In genomic region chr3:129690963-129691362, GRCh38 we compare ENCODE assay signal across 14 cellular contexts.
DNase-seq lines count a peak whose midpoint lies in the region; ATAC-seq, FAIRE-seq and TF ChIP-seq lines count a peak whose summit lies in the region.
"Had no signal": no experiment of that assay in that cellular context is flagged by ENCODE, and none has a peak within 500 bp of the region (broad histone marks: within the 10 kb centered on the region; RNA-seq: fewer than 3 reads in every experiment).

No MANE protein-coding gene starts in this region.

- H3K4me3 Mint-ChIP-seq in stimulated activated effector memory CD8-positive, alpha-beta T cell treated with anti-CD3 and anti-CD28 coated beads, Interleukin-12 subunit alpha, Interleukin-12 subunit beta, amount 100 ng/mL, for 72 hours: no peak overlapping the region
- H3K4me3 Mint-ChIP-seq: activated CD4-positive, alpha-beta memory T cell treated with anti-CD3 and anti-CD28 coated beads, Interleukin-2, amount 10 ng/mL, durations not matched to agents 7 days and 5 days; activated naive CD8-positive, alpha-beta T cell treated with anti-CD3 and anti-CD28 coated beads, Interleukin-2, amount 10 ng/mL, durations not matched to agents 7 days and 5 days; CD4-positive, CD25-positive, alpha-beta regulatory T cell had no signal

- H3K36me3 ChIP-seq in HUES64 (ENCODE audit: insufficient read depth, low read length) (0 out of 2 replicates have a peak, but pooled peaks cover 3% of the 10 kb centered on the region), SU-DHL-6 (ENCODE audit: low read length) (no peaks in the 10 kb centered on the region), iPS-18a (ENCODE audit: control insufficient read depth, low read depth, low read length) (no peaks in the 10 kb centered on the region)
- H3K36me3 ChIP-seq: right atrium auricular region had no signal

- H3K27me3 ChIP-seq in HUES64 (ENCODE audit: insufficient read depth, low read length) (no peaks in the 10 kb centered on the region), SU-DHL-6 (ENCODE audit: low read length) (no peaks in the 10 kb centered on the region), iPS-18a (ENCODE audit: control insufficient read depth, insufficient read depth, low read length) (no peaks in the 10 kb centered on the region)
- H3K27me3 ChIP-seq: right atrium auricular region, testis had no signal

- H3K4me2 ChIP-seq in SU-DHL-6 (ENCODE audit: low read depth, low read length, poor library complexity, severe bottlenecking): peak overlapping the region; percentile 31

- no peaks in the 10 kb centered on the region for H3K9me3 Mint-ChIP-seq in stimulated activated effector memory CD8-positive, alpha-beta T cell treated with anti-CD3 and anti-CD28 coated beads, Interleukin-12 subunit alpha, Interleukin-12 subunit beta, amount 100 ng/mL, for 72 hours

- H3K4me1 Mint-ChIP-seq in stimulated activated effector memory CD8-positive, alpha-beta T cell treated with anti-CD3 and anti-CD28 coated beads, Interleukin-12 subunit alpha, Interleukin-12 subunit beta, amount 100 ng/mL, for 72 hours: no peaks in the 10 kb centered on the region

- DNase-seq in NCI-H2171 treated with DMSO at 0.1 percent for 48 hours (lab: John Stamatoyannopoulos, UW): no peak
- DNase-seq in activated T-cell treated with anti-CD3 and anti-CD28 coated beads, Interleukin-2, amount 50 U/mL, for 48 hours: no peak
- no peak for DNase-seq in frontal cortex (ENCODE audit: low spot score in 2 of 2)
- DNase-seq in stimulated activated effector memory CD8-positive, alpha-beta T cell treated with anti-CD3 and anti-CD28 coated beads, Interleukin-12 subunit alpha, Interleukin-12 subunit beta, amount 100 ng/mL, for 72 hours (ENCODE audit: low spot score in 2 of 2): no peak
- DNase-seq: activated naive CD8-positive, alpha-beta T cell treated with anti-CD3 and anti-CD28 coated beads, Interleukin-2, amount 10 ng/mL, durations not matched to agents 7 days and 5 days; stimulated activated CD4-positive, alpha-beta T cell treated with anti-CD3 and anti-CD28 coated beads, Interleukin-12 subunit alpha, Interleukin-12 subunit beta, amount 100 ng/mL, for 4 hours had no signal

- no peak overlapping the region for H2AFZ ChIP-seq in SU-DHL-6 (ENCODE audit: low read depth, low read length, severe bottlenecking)
- H2AFZ ChIP-seq: GM23248 had no signal

- H3K4me1 ChIP-seq in HUES64 (ENCODE audit: insufficient read depth, low read length) (peaks cover 47% of the 10 kb centered on the region), iPS-18a (ENCODE audit: control insufficient read depth, low read depth, low read length) (peaks cover 45% of the 10 kb centered on the region)

- 94% methylated on average over 2 of the region's 2 CpGs for WGBS in HUES64

- H3K9me3 ChIP-seq in HUES64 (ENCODE audit: insufficient read depth, low read depth, low read length): peaks cover 6% of the 10 kb centered on the region; the same call in 1 of the 2 replicates
- H3K9me3 ChIP-seq in SU-DHL-6 (ENCODE audit: insufficient read depth, low read length): no peaks in the 10 kb centered on the region
- H3K9me3 ChIP-seq in iPS-18a (ENCODE audit: control insufficient read depth, low read depth, low read length): peaks cover 5% of the 10 kb centered on the region
- H3K9me3 ChIP-seq: right atrium auricular region, testis had no signal

- H3K9ac ChIP-seq in HUES64 (ENCODE audit: low read depth, low read length) (no peak overlapping the region), SU-DHL-6 (ENCODE audit: low read length) (no peak overlapping the region), iPS-18a (ENCODE audit: low read length) (no peak overlapping the region)
- H3K9ac ChIP-seq: GM23248 had no signal

- H3K27ac ChIP-seq in HUES64 (ENCODE audit: low read depth, low read length) (0 out of 2 replicates have a peak overlapping the region, but pooled peaks have one; percentile 6), SU-DHL-6 (ENCODE audit: low read depth, low read length) (no peak overlapping the region), iPS-18a (ENCODE audit: low read length) (peak overlapping the region; percentile 36)
- H3K27ac ChIP-seq: GM23248, right atrium auricular region had no signal

- H3K9me2 ChIP-seq in SU-DHL-6 (replicated peaks; ENCODE audit: insufficient read depth, low read length): no peaks in the 10 kb centered on the region

- H3K27ac Mint-ChIP-seq in stimulated activated effector memory CD8-positive, alpha-beta T cell treated with anti-CD3 and anti-CD28 coated beads, Interleukin-12 subunit alpha, Interleukin-12 subunit beta, amount 100 ng/mL, for 72 hours: no peak overlapping the region
- H3K27ac Mint-ChIP-seq: activated CD4-positive, alpha-beta memory T cell treated with anti-CD3 and anti-CD28 coated beads, Interleukin-2, amount 10 ng/mL, durations not matched to agents 7 days and 5 days; activated naive CD8-positive, alpha-beta T cell treated with anti-CD3 and anti-CD28 coated beads, Interleukin-2, amount 10 ng/mL, durations not matched to agents 7 days and 5 days had no signal

- H3K36me3 Mint-ChIP-seq in stimulated activated effector memory CD8-positive, alpha-beta T cell treated with anti-CD3 and anti-CD28 coated beads, Interleukin-12 subunit alpha, Interleukin-12 subunit beta, amount 100 ng/mL, for 72 hours: no peaks in the 10 kb centered on the region

- no peak for FAIRE-seq in frontal cortex (lab: Jason Lieb, UNC)

- H4K20me1 ChIP-seq in SU-DHL-6 (ENCODE audit: low read depth, low read length): no peaks in the 10 kb centered on the region

- TF ChIP-seq CTCF in SU-DHL-6 (IDR thresholded peaks at IDR 0.05; ENCODE audit: insufficient read depth, low read length, poor library complexity, severe bottlenecking): no peak

- no peak for ATAC-seq in stimulated activated effector memory CD8-positive, alpha-beta T cell treated with anti-CD3 and anti-CD28 coated beads, Interleukin-12 subunit alpha, Interleukin-12 subunit beta, amount 100 ng/mL, for 72 hours

- H3K4me3 ChIP-seq in HUES64 (ENCODE audit: low read length) (no peak overlapping the region), SU-DHL-6 (ENCODE audit: insufficient read depth, low read length, poor library complexity, severe bottlenecking) (no peak overlapping the region), iPS-18a (ENCODE audit: low read length) (no peak overlapping the region)
- H3K4me3 ChIP-seq: GM23248, right atrium auricular region, testis had no signal

- H3K79me2 ChIP-seq in SU-DHL-6 (ENCODE audit: insufficient read depth, low read length): no peaks in the 10 kb centered on the region

- H3F3A ChIP-seq in SU-DHL-6 (ENCODE audit: insufficient read depth): no peaks in the 10 kb centered on the region; the same call in 1 of the 2 replicates
